Comparison of ENCODE assay signal across 2 cellular contexts in genomic region chr18:11608618-11609017, GRCh38. TPM values are rescaled to one million over a fixed set of nuclear protein-coding genes. Genes with fewer than 3 reads are reported as not detected.
"Had no signal": no experiment of that assay in that cellular context is flagged by ENCODE, and none has a peak within 500 bp of the region (broad histone marks: within the 10 kb centered on the region; RNA-seq: fewer than 3 reads in every experiment).

No MANE protein-coding gene starts in this region.

RNA-seq across cellular contexts. Expression of gene SLC35G4, which starts 0.8 kb away (rescaled TPM):
- total RNA-seq: G401, GM12878 had no signal
